ENCODE assay signal across 1 cellular context in the genomic region with DNA sequence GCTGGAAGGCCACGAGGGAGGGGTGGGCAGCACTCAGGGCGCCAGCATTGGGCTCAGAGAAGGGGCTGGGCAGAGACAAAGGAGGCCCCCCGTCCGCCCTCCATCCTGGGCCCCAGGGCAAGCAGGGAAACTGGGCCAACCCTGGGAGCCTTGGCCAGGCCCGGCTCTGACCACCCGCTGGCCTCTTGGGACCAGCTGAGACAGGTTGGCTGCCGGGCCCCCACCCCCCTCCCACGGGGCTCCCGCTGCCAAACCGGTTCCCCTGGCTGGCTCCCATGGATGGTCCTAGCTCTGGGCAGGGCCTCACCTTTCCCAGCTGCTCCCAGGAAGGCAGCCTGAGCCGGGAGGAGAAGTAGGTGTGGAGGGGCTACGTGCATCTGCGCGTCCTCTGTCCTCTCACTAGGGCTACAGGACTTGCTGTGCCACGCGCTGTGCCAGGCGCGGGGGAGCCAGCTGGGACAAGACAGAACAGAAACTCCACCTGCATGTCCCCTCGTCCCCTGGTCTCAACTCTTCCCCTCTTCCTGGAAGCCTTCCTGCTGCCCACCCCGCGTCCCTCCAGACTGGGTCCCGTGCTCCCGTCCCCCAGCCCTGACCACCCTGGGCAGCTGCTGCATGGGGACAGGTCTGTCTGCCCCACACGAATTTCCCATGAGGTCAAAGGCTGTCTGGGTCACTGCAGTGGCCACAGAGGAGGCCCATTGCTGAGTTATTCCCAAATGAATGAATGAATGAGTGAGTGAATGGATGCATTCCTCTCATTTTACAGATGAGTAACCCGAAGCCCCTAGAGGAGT.
TF ChIP-seq lines count a peak whose summit lies in the region.

No MANE protein-coding gene starts in this region.

TF ChIP-seq in HepG2, 621 proteins besides CTCF, POLR2A, EP300 and RAD21:
- TF ChIP-seq ONECUT2 (CRISPR knock-in tag; IDR thresholded peaks at IDR 0.05): no peak
- TF ChIP-seq, protein P1, sequence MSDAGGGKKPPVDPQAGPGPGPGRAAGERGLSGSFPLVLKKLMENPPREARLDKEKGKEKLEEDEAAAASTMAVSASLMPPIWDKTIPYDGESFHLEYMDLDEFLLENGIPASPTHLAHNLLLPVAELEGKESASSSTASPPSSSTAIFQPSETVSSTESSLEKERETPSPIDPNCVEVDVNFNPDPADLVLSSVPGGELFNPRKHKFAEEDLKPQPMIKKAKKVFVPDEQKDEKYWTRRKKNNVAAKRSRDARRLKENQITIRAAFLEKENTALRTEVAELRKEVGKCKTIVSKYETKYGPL (CRISPR knock-in tag; IDR thresholded peaks at IDR 0.05): no peak
- no peak for TF ChIP-seq SPEN (CRISPR knock-in tag; IDR thresholded peaks at IDR 0.05; ENCODE audit: low read depth)
- TF ChIP-seq NR3C1 (CRISPR knock-in tag; IDR thresholded peaks at IDR 0.05): no peak
- 0 out of 2 replicates have a peak, but pooled peaks have one; percentile 16 for TF ChIP-seq ZNF567 (CRISPR knock-in tag; IDR thresholded peaks at IDR 0.05; ENCODE audit: borderline replicate concordance)
